In genomic region chr4:113621633-113622032, GRCh38 we compare ENCODE assay signal across 15 cellular contexts.
DNase-seq lines count a peak whose midpoint lies in the region; ATAC-seq and TF ChIP-seq lines count a peak whose summit lies in the region.
"Had no signal": no experiment of that assay in that cellular context is flagged by ENCODE, and none has a peak within 500 bp of the region (broad histone marks: within the 10 kb centered on the region; RNA-seq: fewer than 3 reads in every experiment).

No MANE protein-coding gene starts in this region.

- H3K4me1 ChIP-seq in OCI-LY1 (ENCODE audit: insufficient read depth, low read length, severe bottlenecking), result peaks cover 99% of the 10 kb centered on the region

- H4K20me1 ChIP-seq in OCI-LY1 (ENCODE audit: insufficient read depth, low read length), result no peaks in the 10 kb centered on the region

- peak; percentile 68 for ATAC-seq in esophagus mucosa
- ATAC-seq in GM21390 (IDR thresholded peaks at IDR 0.05; ENCODE audit: unreplicated experiment), result no peak
- ATAC-seq in HG02870 (IDR thresholded peaks at IDR 0.05; ENCODE audit: unreplicated experiment), result no peak
- no peak for ATAC-seq in omental fat pad (ENCODE audit: low FRiP score)

- H3K9ac ChIP-seq in OCI-LY1 (ENCODE audit: low read length), result peak overlapping the region; percentile 6; the same call in 1 of the 2 replicates
- H3K9ac ChIP-seq: BLaER1 treated with 17β-estradiol and CSF1 and Interleukin-3, amounts not matched to agents 10 nM and 100 nM had no signal

- peak overlapping the region; percentile 84 for H3K27ac ChIP-seq in OCI-LY1 (ENCODE audit: low read depth, low read length, poor library complexity, severe bottlenecking)
- H3K27ac ChIP-seq: 22Rv1; BLaER1 treated with 17β-estradiol and CSF1 and Interleukin-3, amounts not matched to agents 10 nM and 100 nM; HL-60 had no signal

- DNase-seq in NCI-H82 (lab: John Stamatoyannopoulos, UW) (peak; percentile 2), NCI-H82 treated with DMSO at 0.1 percent for 48 hours (lab: John Stamatoyannopoulos, UW; ENCODE audit: unreplicated experiment) (no peak), omental fat pad (ENCODE audit: low spot score) (no peak)
- no peak for DNase-seq in activated naive CD8-positive, alpha-beta T cell treated with anti-CD3 and anti-CD28 coated beads for 36 hours
- DNase-seq: CD4-positive, CD25-positive, alpha-beta regulatory T cell; DMS 273 treated with DMSO at 0.1 percent for 48 hours; GOT3; H9 had no signal

- H3K9me3 Mint-ChIP-seq in activated naive CD8-positive, alpha-beta T cell treated with anti-CD3 and anti-CD28 coated beads for 36 hours, result peaks cover 5% of the 10 kb centered on the region
- H3K9me3 Mint-ChIP-seq: H9 had no signal

- no peak overlapping the region for H3K27ac Mint-ChIP-seq in activated naive CD8-positive, alpha-beta T cell treated with anti-CD3 and anti-CD28 coated beads for 36 hours
- H3K27ac Mint-ChIP-seq: CD4-positive, CD25-positive, alpha-beta regulatory T cell had no signal

- H3K36me3 ChIP-seq in OCI-LY1 (ENCODE audit: insufficient read depth, low read length), result peaks cover 21% of the 10 kb centered on the region; the same call in 1 of the 2 replicates

- no peak overlapping the region for H3K4me3 Mint-ChIP-seq in activated naive CD8-positive, alpha-beta T cell treated with anti-CD3 and anti-CD28 coated beads for 36 hours
- H3K4me3 Mint-ChIP-seq: CD4-positive, CD25-positive, alpha-beta regulatory T cell; H9 had no signal

- H2AFZ ChIP-seq in OCI-LY1 (ENCODE audit: low read length), result no peak overlapping the region

- peaks cover 20% of the 10 kb centered on the region; the same call in 1 of the 2 replicates for H3K79me2 ChIP-seq in OCI-LY1 (ENCODE audit: insufficient read depth, low read length)

- H3K4me2 ChIP-seq in OCI-LY1 (ENCODE audit: low read length), result peak overlapping the region; percentile 10; the same call in 1 of the 2 replicates

- H3K27me3 Mint-ChIP-seq in activated naive CD8-positive, alpha-beta T cell treated with anti-CD3 and anti-CD28 coated beads for 36 hours, result no peaks in the 10 kb centered on the region
- H3K27me3 Mint-ChIP-seq: CD4-positive, CD25-positive, alpha-beta regulatory T cell had no signal

- no peaks in the 10 kb centered on the region for H3K27me3 ChIP-seq in OCI-LY1 (ENCODE audit: insufficient read depth, low read length)
- H3K27me3 ChIP-seq: BLaER1 treated with 17β-estradiol and CSF1 and Interleukin-3, amounts not matched to agents 10 nM and 100 nM had no signal

- H3K4me1 Mint-ChIP-seq in activated naive CD8-positive, alpha-beta T cell treated with anti-CD3 and anti-CD28 coated beads for 36 hours, result peaks cover 24% of the 10 kb centered on the region
- H3K4me1 Mint-ChIP-seq: H9 had no signal

- no peaks in the 10 kb centered on the region for H3K9me3 ChIP-seq in OCI-LY1 (ENCODE audit: low read length)

- peaks cover 43% of the 10 kb centered on the region for H3K36me3 Mint-ChIP-seq in activated naive CD8-positive, alpha-beta T cell treated with anti-CD3 and anti-CD28 coated beads for 36 hours

- H3K9me2 ChIP-seq in OCI-LY1 (ENCODE audit: low read depth, low read length), result no peaks in the 10 kb centered on the region

- H3K4me3 ChIP-seq in OCI-LY1 (ENCODE audit: low read depth, low read length, poor library complexity, severe bottlenecking), result no peak overlapping the region
- H3K4me3 ChIP-seq: BLaER1 treated with 17β-estradiol and CSF1 and Interleukin-3, amounts not matched to agents 10 nM and 100 nM had no signal

- H3F3A ChIP-seq in OCI-LY1 (ENCODE audit: insufficient read depth, low read length), result no peaks in the 10 kb centered on the region

- TF ChIP-seq CTCF in OCI-LY1 (IDR thresholded peaks at IDR 0.05; ENCODE audit: low read length) (no peak), omental fat pad (IDR thresholded peaks at IDR 0.05) (no peak)
